9 cellular contexts compared by ENCODE assay signal in genomic region chr1:94299627-94300552, GRCh38.
DNase-seq lines count a peak whose midpoint lies in the region; ATAC-seq, FAIRE-seq and TF ChIP-seq lines count a peak whose summit lies in the region.
"Had no signal": no experiment of that assay in that cellular context is flagged by ENCODE, and none has a peak within 500 bp of the region (broad histone marks: within the 10 kb centered on the region; RNA-seq: fewer than 3 reads in every experiment).

No MANE protein-coding gene starts in this region.

- H3K4me1 Mint-ChIP-seq in Calu3 (ENCODE audit: low read depth, unreplicated experiment) (peaks cover 30% of the 10 kb centered on the region), nephron progenitor cell (peaks cover 27% of the 10 kb centered on the region), T-helper 17 cell (no peaks in the 10 kb centered on the region)

- H3K4me3 ChIP-seq in fibroblast of mammary gland (ENCODE audit: control insufficient read depth, low read depth, low read length), result no peak overlapping the region

- no peak for TF ChIP-seq CTCF in Calu3 (IDR thresholded peaks at IDR 0.05; ENCODE audit: unreplicated experiment)
- TF ChIP-seq CTCF in fibroblast of mammary gland (conservative IDR thresholded peaks at IDR 0.05; ENCODE audit: control insufficient read depth, insufficient read depth, low read depth, low read length), result no peak
- TF ChIP-seq CTCF in nephron progenitor cell (IDR thresholded peaks at IDR 0.05), result no peak

- peak overlapping the region; percentile 44 for H3K4me3 Mint-ChIP-seq in Calu3 (ENCODE audit: low read depth, unreplicated experiment)
- H3K4me3 Mint-ChIP-seq in nephron progenitor cell, result no peak overlapping the region
- no peak overlapping the region for H3K4me3 Mint-ChIP-seq in T-helper 17 cell

- intact Hi-C loops in Calu3 (cut with micrococcal nuclease; ENCODE audit: unreplicated experiment), result loop anchor here (2.0 kb wide), 1 partner anchor 25 kb away; no protein-coding TSS in a partner anchor

- H3K27me3 Mint-ChIP-seq in Calu3 (ENCODE audit: unreplicated experiment) (no peaks in the 10 kb centered on the region), nephron progenitor cell (ENCODE audit: low read depth, poor library complexity) (no peaks in the 10 kb centered on the region), T-helper 17 cell (peaks cover 31% of the 10 kb centered on the region)

- H3K27ac Mint-ChIP-seq in Calu3 (ENCODE audit: unreplicated experiment) (peak overlapping the region; percentile 82), nephron progenitor cell (peak overlapping the region; percentile 43), T-helper 17 cell (no peak overlapping the region)

- BruUV-seq in Calu3 (replicated peaks; lab: Mats Ljungman, UMichigan), result no TSS peak

- DNase-seq in Calu3 (peak; percentile 75), RCC 7860 (ENCODE audit: low spot score) (peak; percentile 98), fibroblast of mammary gland (ENCODE audit: low read depth) (peak; percentile 66), nephron progenitor cell (no peak), T-helper 17 cell (no peak), SIG-M5 (lab: John Stamatoyannopoulos, UW) (no peak), cerebellar cortex (ENCODE audit: low spot score) (no peak)
- DNase-seq in effector CD4-positive, alpha-beta T cell, result no peak
- DNase-seq: NCI-H82 had no signal

- CTCF ChIA-PET in Calu3 (lab: Charles Lee), result interaction anchor here (0.6 to 2.0 kb wide), 7 partner anchors 11 to 283 kb away, joined by 3 to 18 read pairs (median 3); no protein-coding TSS in a partner anchor

- no peak for ATAC-seq in T-helper 17 cell

- no peaks in the 10 kb centered on the region for H3K9me3 ChIP-seq in T-helper 17 cell (ENCODE audit: control insufficient read depth, low read length, poor library complexity, severe bottlenecking)

- H3K9me3 Mint-ChIP-seq in Calu3 (ENCODE audit: low read depth, unreplicated experiment) (no peaks in the 10 kb centered on the region), nephron progenitor cell (no peaks in the 10 kb centered on the region)

- FAIRE-seq in RCC 7860 (lab: Jason Lieb, UNC), result peak; percentile 98

- H3K36me3 Mint-ChIP-seq in Calu3 (ENCODE audit: insufficient read depth, unreplicated experiment) (peaks cover 6% of the 10 kb centered on the region), nephron progenitor cell (ENCODE audit: low read depth) (no peaks in the 10 kb centered on the region), T-helper 17 cell (ENCODE audit: low read depth) (no peaks in the 10 kb centered on the region)

Comparison
In these comparisons a context has a peak if more than half of its experiments do, and no peak if none do; other contexts are left out.
1. DNase-seq: peak in Calu3 (single experiment), RCC 7860 (single experiment) and fibroblast of mammary gland (single experiment); none in nephron progenitor cell (single experiment), T-helper 17 cell (0 of 3), SIG-M5 (single experiment), effector CD4-positive, alpha-beta T cell (single experiment) and cerebellar cortex (single experiment).